In genomic region chr9:12996971-12997370, GRCh38 we compare ENCODE assay signal across 3 cellular contexts.
TF ChIP-seq lines count a peak whose summit lies in the region.

No MANE protein-coding gene starts in this region.

TF ChIP-seq in SK-N-SH, 30 proteins besides CTCF, POLR2A, EP300 and RAD21:
- TF ChIP-seq, protein P1, sequence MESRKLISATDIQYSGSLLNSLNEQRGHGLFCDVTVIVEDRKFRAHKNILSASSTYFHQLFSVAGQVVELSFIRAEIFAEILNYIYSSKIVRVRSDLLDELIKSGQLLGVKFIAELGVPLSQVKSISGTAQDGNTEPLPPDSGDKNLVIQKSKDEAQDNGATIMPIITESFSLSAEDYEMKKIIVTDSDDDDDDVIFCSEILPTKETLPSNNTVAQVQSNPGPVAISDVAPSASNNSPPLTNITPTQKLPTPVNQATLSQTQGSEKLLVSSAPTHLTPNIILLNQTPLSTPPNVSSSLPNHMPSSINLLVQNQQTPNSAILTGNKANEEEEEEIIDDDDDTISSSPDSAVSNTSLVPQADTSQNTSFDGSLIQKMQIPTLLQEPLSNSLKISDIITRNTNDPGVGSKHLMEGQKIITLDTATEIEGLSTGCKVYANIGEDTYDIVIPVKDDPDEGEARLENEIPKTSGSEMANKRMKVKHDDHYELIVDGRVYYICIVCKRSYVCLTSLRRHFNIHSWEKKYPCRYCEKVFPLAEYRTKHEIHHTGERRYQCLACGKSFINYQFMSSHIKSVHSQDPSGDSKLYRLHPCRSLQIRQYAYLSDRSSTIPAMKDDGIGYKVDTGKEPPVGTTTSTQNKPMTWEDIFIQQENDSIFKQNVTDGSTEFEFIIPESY (IDR thresholded peaks at IDR 0.05; ENCODE audit: borderline replicate concordance, low read depth) = no peak
- TF ChIP-seq EZH2phosphoT487 (IDR thresholded peaks at IDR 0.05; ENCODE audit: borderline replicate concordance, low read depth) (no peak), IRF3 (IDR thresholded peaks at IDR 0.05; ENCODE audit: low read depth, low read length) (no peak), FOXM1 (IDR thresholded peaks at IDR 0.05; ENCODE audit: low read depth) (no peak), NRF1 (IDR thresholded peaks at IDR 0.05; ENCODE audit: low read depth, low read length) (no peak), RXRA (IDR thresholded peaks at IDR 0.05; ENCODE audit: borderline replicate concordance, low read depth) (no peak)
- TF ChIP-seq, protein P2, sequence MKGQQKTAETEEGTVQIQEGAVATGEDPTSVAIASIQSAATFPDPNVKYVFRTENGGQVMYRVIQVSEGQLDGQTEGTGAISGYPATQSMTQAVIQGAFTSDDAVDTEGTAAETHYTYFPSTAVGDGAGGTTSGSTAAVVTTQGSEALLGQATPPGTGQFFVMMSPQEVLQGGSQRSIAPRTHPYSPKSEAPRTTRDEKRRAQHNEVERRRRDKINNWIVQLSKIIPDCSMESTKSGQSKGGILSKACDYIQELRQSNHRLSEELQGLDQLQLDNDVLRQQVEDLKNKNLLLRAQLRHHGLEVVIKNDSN (IDR thresholded peaks at IDR 0.05; ENCODE audit: borderline replicate concordance, low read depth) = no peak
- TF ChIP-seq, protein P3, sequence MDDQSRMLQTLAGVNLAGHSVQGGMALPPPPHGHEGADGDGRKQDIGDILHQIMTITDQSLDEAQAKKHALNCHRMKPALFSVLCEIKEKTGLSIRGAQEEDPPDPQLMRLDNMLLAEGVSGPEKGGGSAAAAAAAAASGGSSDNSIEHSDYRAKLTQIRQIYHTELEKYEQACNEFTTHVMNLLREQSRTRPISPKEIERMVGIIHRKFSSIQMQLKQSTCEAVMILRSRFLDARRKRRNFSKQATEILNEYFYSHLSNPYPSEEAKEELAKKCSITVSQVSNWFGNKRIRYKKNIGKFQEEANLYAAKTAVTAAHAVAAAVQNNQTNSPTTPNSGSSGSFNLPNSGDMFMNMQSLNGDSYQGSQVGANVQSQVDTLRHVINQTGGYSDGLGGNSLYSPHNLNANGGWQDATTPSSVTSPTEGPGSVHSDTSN (IDR thresholded peaks at IDR 0.05) = no peak

TF ChIP-seq in SK-N-SH treated with all-trans-retinoic acid at 6 μM for 48 hours, 23 proteins besides CTCF, POLR2A, EP300 and RAD21:
- TF ChIP-seq, protein P4, sequence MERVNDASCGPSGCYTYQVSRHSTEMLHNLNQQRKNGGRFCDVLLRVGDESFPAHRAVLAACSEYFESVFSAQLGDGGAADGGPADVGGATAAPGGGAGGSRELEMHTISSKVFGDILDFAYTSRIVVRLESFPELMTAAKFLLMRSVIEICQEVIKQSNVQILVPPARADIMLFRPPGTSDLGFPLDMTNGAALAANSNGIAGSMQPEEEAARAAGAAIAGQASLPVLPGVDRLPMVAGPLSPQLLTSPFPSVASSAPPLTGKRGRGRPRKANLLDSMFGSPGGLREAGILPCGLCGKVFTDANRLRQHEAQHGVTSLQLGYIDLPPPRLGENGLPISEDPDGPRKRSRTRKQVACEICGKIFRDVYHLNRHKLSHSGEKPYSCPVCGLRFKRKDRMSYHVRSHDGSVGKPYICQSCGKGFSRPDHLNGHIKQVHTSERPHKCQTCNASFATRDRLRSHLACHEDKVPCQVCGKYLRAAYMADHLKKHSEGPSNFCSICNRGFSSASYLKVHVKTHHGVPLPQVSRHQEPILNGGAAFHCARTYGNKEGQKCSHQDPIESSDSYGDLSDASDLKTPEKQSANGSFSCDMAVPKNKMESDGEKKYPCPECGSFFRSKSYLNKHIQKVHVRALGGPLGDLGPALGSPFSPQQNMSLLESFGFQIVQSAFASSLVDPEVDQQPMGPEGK (CRISPR knock-in tag; IDR thresholded peaks at IDR 0.05; ENCODE audit: borderline replicate concordance) = no peak
- no peak for TF ChIP-seq RARB (CRISPR knock-in tag; IDR thresholded peaks at IDR 0.05)
- TF ChIP-seq, protein P5, sequence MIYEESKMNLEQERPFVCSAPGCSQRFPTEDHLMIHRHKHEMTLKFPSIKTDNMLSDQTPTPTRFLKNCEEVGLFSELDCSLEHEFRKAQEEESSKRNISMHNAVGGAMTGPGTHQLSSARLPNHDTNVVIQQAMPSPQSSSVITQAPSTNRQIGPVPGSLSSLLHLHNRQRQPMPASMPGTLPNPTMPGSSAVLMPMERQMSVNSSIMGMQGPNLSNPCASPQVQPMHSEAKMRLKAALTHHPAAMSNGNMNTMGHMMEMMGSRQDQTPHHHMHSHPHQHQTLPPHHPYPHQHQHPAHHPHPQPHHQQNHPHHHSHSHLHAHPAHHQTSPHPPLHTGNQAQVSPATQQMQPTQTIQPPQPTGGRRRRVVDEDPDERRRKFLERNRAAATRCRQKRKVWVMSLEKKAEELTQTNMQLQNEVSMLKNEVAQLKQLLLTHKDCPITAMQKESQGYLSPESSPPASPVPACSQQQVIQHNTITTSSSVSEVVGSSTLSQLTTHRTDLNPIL (CRISPR knock-in tag; IDR thresholded peaks at IDR 0.05; ENCODE audit: low read depth) = no peak
- TF ChIP-seq ZNF70 (CRISPR knock-in tag; IDR thresholded peaks at IDR 0.05) = no peak
- no peak for TF ChIP-seq OSR1 (CRISPR knock-in tag; IDR thresholded peaks at IDR 0.05)
TF ChIP-seq in SK-N-SH treated with all-trans-retinoic acid at 6 μM for 48 hours: peak in this region for 0.

TF ChIP-seq in H1, 55 proteins besides CTCF, POLR2A, EP300 and RAD21 (continued from another document):
- TF ChIP-seq KDM1A (IDR thresholded peaks at IDR 0.05; ENCODE audit: borderline replicate concordance, low read length) (no peak), KDM4A (IDR thresholded peaks at IDR 0.05; ENCODE audit: low read depth, low read length, severe bottlenecking) (no peak)
